13 cellular contexts compared by ENCODE assay signal in genomic region chr16:68000450-68000849, GRCh38. TPM values are rescaled to one million over a fixed set of nuclear protein-coding genes. Genes with fewer than 3 reads are reported as not detected.
DNase-seq lines count a peak whose midpoint lies in the region; ATAC-seq lines count a peak whose summit lies in the region.
"Had no signal": no experiment of that assay in that cellular context is flagged by ENCODE, and none has a peak within 500 bp of the region (broad histone marks: within the 10 kb centered on the region; RNA-seq: fewer than 3 reads in every experiment).

No MANE protein-coding gene starts in this region.

- peaks cover 55% of the 10 kb centered on the region for H3K4me1 Mint-ChIP-seq in activated T-cell treated with anti-CD3 and anti-CD28 coated beads, Interleukin-2, amount 50 U/mL, for 24 hours (ENCODE audit: low read depth)
- H3K4me1 Mint-ChIP-seq in activated T-helper 17 cell treated with anti-CD3 and anti-CD28 coated beads, Interleukin-2, amount 50 U/mL, for 72 hours, result peaks cover 21% of the 10 kb centered on the region

- H3K9me3 Mint-ChIP-seq in activated T-cell treated with anti-CD3 and anti-CD28 coated beads, Interleukin-2, amount 50 U/mL, for 24 hours, result no peaks in the 10 kb centered on the region
- no peaks in the 10 kb centered on the region for H3K9me3 Mint-ChIP-seq in activated T-helper 17 cell treated with anti-CD3 and anti-CD28 coated beads, Interleukin-2, amount 50 U/mL, for 72 hours

- no peak for ATAC-seq in activated T-helper 17 cell treated with anti-CD3 and anti-CD28 coated beads, Interleukin-2, amount 50 U/mL, for 72 hours (replicated peaks)
- ATAC-seq in left lobe of liver (peak; percentile 57), GM21390 (IDR thresholded peaks at IDR 0.05; ENCODE audit: unreplicated experiment) (no peak), GM18870 (IDR thresholded peaks at IDR 0.05; ENCODE audit: unreplicated experiment) (no peak)

- peak overlapping the region in 1 of 5 donors; percentile 28 for H3K9ac ChIP-seq in subcutaneous abdominal adipose tissue (ENCODE audit: low read length in 5 of 5)

- H3K36me3 ChIP-seq in subcutaneous abdominal adipose tissue (ENCODE audit: control insufficient read depth in 5 of 5, insufficient read depth in 5 of 5, low read length in 5 of 5), result no peaks in the 10 kb centered on the region

- H3K27me3 ChIP-seq in subcutaneous abdominal adipose tissue (ENCODE audit: control insufficient read depth in 5 of 5, insufficient read depth in 4 of 5, low read length in 5 of 5), result no peaks in the 10 kb centered on the region

- no peaks in the 10 kb centered on the region for H3K27me3 Mint-ChIP-seq in activated T-cell treated with anti-CD3 and anti-CD28 coated beads, Interleukin-2, amount 50 U/mL, for 24 hours
- H3K27me3 Mint-ChIP-seq in activated T-helper 17 cell treated with anti-CD3 and anti-CD28 coated beads, Interleukin-2, amount 50 U/mL, for 72 hours, result no peaks in the 10 kb centered on the region

- no peaks in the 10 kb centered on the region for H3K36me3 Mint-ChIP-seq in activated T-cell treated with anti-CD3 and anti-CD28 coated beads, Interleukin-2, amount 50 U/mL, for 24 hours (ENCODE audit: low read depth)
- no peaks in the 10 kb centered on the region for H3K36me3 Mint-ChIP-seq in activated T-helper 17 cell treated with anti-CD3 and anti-CD28 coated beads, Interleukin-2, amount 50 U/mL, for 72 hours (ENCODE audit: low read depth)

- H3K27ac ChIP-seq in subcutaneous abdominal adipose tissue (ENCODE audit: low read depth, low read length), result no peak overlapping the region

- H3K27ac Mint-ChIP-seq in activated T-cell treated with anti-CD3 and anti-CD28 coated beads, Interleukin-2, amount 50 U/mL, for 24 hours, result peak overlapping the region; percentile 81
- H3K27ac Mint-ChIP-seq in activated T-helper 17 cell treated with anti-CD3 and anti-CD28 coated beads, Interleukin-2, amount 50 U/mL, for 72 hours, result peak overlapping the region; percentile 83

- no peak overlapping the region for H3K4me3 Mint-ChIP-seq in activated T-cell treated with anti-CD3 and anti-CD28 coated beads, Interleukin-2, amount 50 U/mL, for 24 hours
- peak overlapping the region; percentile 77 for H3K4me3 Mint-ChIP-seq in activated T-helper 17 cell treated with anti-CD3 and anti-CD28 coated beads, Interleukin-2, amount 50 U/mL, for 72 hours

- peak overlapping the region in 3 of 5 donors; percentile 10 to 45 (median 26) for H3K4me3 ChIP-seq in subcutaneous abdominal adipose tissue (ENCODE audit: low read depth in 1 of 5, low read length in 5 of 5)

- H3K4me1 ChIP-seq in subcutaneous abdominal adipose tissue (ENCODE audit: control insufficient read depth in 5 of 5, insufficient read depth in 5 of 5, low read length in 5 of 5), result peaks cover 0 to 19% (median 8%) of the 10 kb centered on the region in 5 donors

- no peak for DNase-seq in activated T-cell treated with anti-CD3 and anti-CD28 coated beads, Interleukin-2, amount 50 U/mL, for 24 hours
- DNase-seq in activated T-cell treated with anti-CD3 and anti-CD28 coated beads for 4 hours (no peak), left lobe of liver (ENCODE audit: low spot score) (no peak), anterior cingulate cortex (lab: John Stamatoyannopoulos, UW) (no peak)
- DNase-seq: activated effector memory CD4-positive, alpha-beta T cell treated with anti-CD3 and anti-CD28 coated beads, Interleukin-2, amount 50 U/mL, for 16 hours; cortex of kidney; glutamatergic neuron; mesendoderm; NCI-H2029 treated with DMSO at 0.1 percent for 48 hours had no signal

- no peaks in the 10 kb centered on the region for H3K9me3 ChIP-seq in subcutaneous abdominal adipose tissue (ENCODE audit: control insufficient read depth in 5 of 5, low read length in 5 of 5)

RNA-seq across cellular contexts. Expression of gene DPEP2, which starts 1.2 kb away (rescaled TPM):
- total RNA-seq in activated T-helper 17 cell treated with anti-CD3 and anti-CD28 coated beads, Interleukin-2, amount 50 U/mL, for 72 hours, result 1 to 10 TPM; 2.8 to 7.3 TPM
- 1.0 TPM for total RNA-seq in left lobe of liver

RNA-seq across cellular contexts. Expression of gene DPEP2NB, which starts 15.3 kb away (rescaled TPM):
- total RNA-seq in activated T-helper 17 cell treated with anti-CD3 and anti-CD28 coated beads, Interleukin-2, amount 50 U/mL, for 72 hours, result not detected
- not detected for total RNA-seq in left lobe of liver

RNA-seq across cellular contexts. Expression of gene DPEP3, which starts 20.2 kb away (rescaled TPM):
- total RNA-seq in activated T-helper 17 cell treated with anti-CD3 and anti-CD28 coated beads, Interleukin-2, amount 50 U/mL, for 72 hours, result under 1 TPM in 1 of 2 donors, not detected in 1; 0.19 TPM
- total RNA-seq in left lobe of liver, result not detected

RNA-seq across cellular contexts. Expression of gene DDX28, which starts 22.6 kb away (rescaled TPM):
- 10 to 100 TPM in 1 of 2 donors, 1 to 10 TPM in 1; 7.2 to 18.7 TPM for total RNA-seq in activated T-helper 17 cell treated with anti-CD3 and anti-CD28 coated beads, Interleukin-2, amount 50 U/mL, for 72 hours
- total RNA-seq in left lobe of liver, result 5.1 TPM

RNA-seq across cellular contexts. Expression of gene DUS2, which starts 22.6 kb away (rescaled TPM):
- total RNA-seq in activated T-helper 17 cell treated with anti-CD3 and anti-CD28 coated beads, Interleukin-2, amount 50 U/mL, for 72 hours, result 10 to 100 TPM; 24.6 to 35.0 TPM
- 7.6 TPM for total RNA-seq in left lobe of liver
